In genomic region chr1:161201828-161202712, GRCh38 we compare ENCODE assay signal across 8 cellular contexts. TPM values are rescaled to one million over a fixed set of nuclear protein-coding genes. Genes with fewer than 3 reads are reported as not detected.
A peak's percentile ranks its signal among the peaks of the same experiment; 100 is the strongest.
DNase-seq lines count a peak whose midpoint lies in the region; ATAC-seq, FAIRE-seq and TF ChIP-seq lines count a peak whose summit lies in the region.

Gene NDUFS2 (plus strand): TSS chr1:161202367. CDS start chr1:161202386, 19 bp downstream.

- peak within 1 kb of the TSS; percentile 83 for H3K9ac ChIP-seq in BLaER1

- H3K4me3 ChIP-seq in BLaER1 (peak within 1 kb of the TSS; percentile 74), choroid plexus epithelial cell (ENCODE audit: low read depth, low read length) (peak within 1 kb of the TSS; percentile 92), kidney epithelial cell (ENCODE audit: low read depth, low read length) (peak within 1 kb of the TSS; percentile 93)

- peak; percentile 86 for ATAC-seq in HG03457 (IDR thresholded peaks at IDR 0.05; ENCODE audit: unreplicated experiment)
- peak; percentile 99 for ATAC-seq in activated CD4-positive, alpha-beta T cell treated with anti-CD3 and anti-CD28 coated beads for 36 hours

- DNase-seq in GM19239 (ENCODE audit: insufficient read length, low spot score), result peak; percentile 93
- peak; percentile 97 to 98 for DNase-seq in NCI-H524 (lab: John Stamatoyannopoulos, UW)
- peak; percentile 97 for DNase-seq in activated CD4-positive, alpha-beta T cell treated with anti-CD3 and anti-CD28 coated beads for 36 hours
- peak; percentile 100 for DNase-seq in choroid plexus epithelial cell (ENCODE audit: low read depth)
- DNase-seq in kidney epithelial cell (ENCODE audit: low read depth), result peak; percentile 97
- peak; percentile 94 to 95 for DNase-seq in stimulated activated CD4-positive, alpha-beta T cell treated with anti-CD3 and anti-CD28 coated beads, Interleukin-15, amount 100 ng/mL, for 48 hours (ENCODE audit: low read depth in 2 of 2)

- no peaks in the 10 kb centered on the region for H3K27me3 Mint-ChIP-seq in activated CD4-positive, alpha-beta T cell treated with anti-CD3 and anti-CD28 coated beads for 36 hours

- peak within 1 kb of the TSS; percentile 88 for H3K4me2 ChIP-seq in BLaER1

- peaks cover 36% of the 10 kb centered on the region for H3K36me3 ChIP-seq in BLaER1
- H3K36me3 ChIP-seq in kidney epithelial cell (ENCODE audit: control insufficient read depth, insufficient read depth, low read length), result peaks cover under 1% of the 10 kb centered on the region

- H3K27me3 ChIP-seq in BLaER1, result no peaks in the 10 kb centered on the region
- H3K27me3 ChIP-seq in kidney epithelial cell (ENCODE audit: control insufficient read depth, insufficient read depth, low read length), result peaks cover 3% of the 10 kb centered on the region

- peak within 1 kb of the TSS; percentile 95 for H3K27ac Mint-ChIP-seq in activated CD4-positive, alpha-beta T cell treated with anti-CD3 and anti-CD28 coated beads for 36 hours

- intact Hi-C loops in activated CD4-positive, alpha-beta T cell treated with anti-CD3 and anti-CD28 coated beads for 36 hours (cut with DNase I, micrococcal nuclease), result loop anchor here (1.0 to 5.0 kb wide), 11 partner anchors 17 to 188 kb away; partner anchors contain the start of genes PPOX (in 2 of the 2), B4GALT3 (in 1 of the 2), DEDD (in 1 of the 2) and MPZ (in 1 of the 2)

- peak within 1 kb of the TSS; percentile 86 for H3K27ac ChIP-seq in BLaER1

- POLR2A ChIA-PET in activated CD4-positive, alpha-beta T cell treated with anti-CD3 and anti-CD28 coated beads for 36 hours (lab: Charles Lee), result interaction anchor here (0.7 to 2.3 kb wide), 6 partner anchors 8 to 188 kb away, joined by 4 to 16 read pairs (median 4); partner anchors contain the start of genes PPOX and TOMM40L

- peak within 1 kb of the TSS; percentile 92 for H3K4me3 Mint-ChIP-seq in activated CD4-positive, alpha-beta T cell treated with anti-CD3 and anti-CD28 coated beads for 36 hours

- no peaks in the 10 kb centered on the region for H3K9me3 Mint-ChIP-seq in activated CD4-positive, alpha-beta T cell treated with anti-CD3 and anti-CD28 coated beads for 36 hours (ENCODE audit: low read depth)

- CTCF ChIA-PET in activated CD4-positive, alpha-beta T cell treated with anti-CD3 and anti-CD28 coated beads for 36 hours (lab: Charles Lee), result interaction anchor here (0.6 to 7.2 kb wide), 17 partner anchors 10 to 524 kb away, joined by 3 to 89 read pairs (median 3); partner anchors contain the start of genes APOA2, PPOX and TOMM40L

- TF ChIP-seq CTCF in choroid plexus epithelial cell (conservative IDR thresholded peaks at IDR 0.05; ENCODE audit: low read depth, low read length) (peak; percentile 38), kidney epithelial cell (IDR thresholded peaks at IDR 0.05; ENCODE audit: insufficient read depth, low read length, poor library complexity, severe bottlenecking) (peak; percentile 45)

- H3K36me3 Mint-ChIP-seq in activated CD4-positive, alpha-beta T cell treated with anti-CD3 and anti-CD28 coated beads for 36 hours (ENCODE audit: low read depth), result peaks cover 30% of the 10 kb centered on the region

- FAIRE-seq in GM19239 (lab: Jason Lieb, UNC), result peak; percentile 97

- H4K20me1 ChIP-seq in BLaER1, result no peaks in the 10 kb centered on the region

- no peaks in the 10 kb centered on the region for H3K9me3 ChIP-seq in BLaER1

- H3K4me1 Mint-ChIP-seq in activated CD4-positive, alpha-beta T cell treated with anti-CD3 and anti-CD28 coated beads for 36 hours, result peaks cover 50% of the 10 kb centered on the region

- peaks cover 62% of the 10 kb centered on the region for H3K4me1 ChIP-seq in BLaER1

RNA-seq across cellular contexts. Expression of gene NDUFS2, which starts in this region (rescaled TPM):
- 10 to 100 TPM; 71.8 to 92.0 TPM for total RNA-seq in activated CD4-positive, alpha-beta T cell treated with anti-CD3 and anti-CD28 coated beads for 36 hours
- 92.4 and 96.9 TPM in 2 replicates for total RNA-seq in kidney epithelial cell

Comparison
In these comparisons a context has a peak if more than half of its experiments do, and no peak if none do; other contexts are left out.
1. Peak in every context shown above with its lines: DNase-seq, ATAC-seq, H3K4me3 ChIP-seq and H3K27ac ChIP-seq.